Comparison of ENCODE assay signal across 23 cellular contexts in the genomic region with DNA sequence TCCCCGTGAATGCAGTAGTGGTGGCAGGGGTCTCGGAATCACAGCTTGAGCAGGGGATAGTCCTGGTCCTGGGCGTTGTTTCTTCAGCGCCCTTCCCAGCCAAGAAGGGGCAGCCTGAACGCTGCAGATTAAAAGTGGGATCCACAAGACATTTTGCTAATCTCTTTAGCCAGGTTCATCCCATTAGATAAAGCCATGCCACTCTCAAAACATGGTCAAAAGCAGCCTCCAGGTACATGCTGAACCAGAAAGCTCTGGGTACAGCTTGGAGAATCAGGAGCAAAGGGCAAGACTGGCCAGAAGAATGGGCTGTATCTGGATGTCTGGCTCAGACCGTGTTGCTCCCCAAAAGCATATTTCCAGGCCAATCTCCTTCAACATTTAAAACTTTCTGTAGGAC. TPM values are rescaled to one million over a fixed set of nuclear protein-coding genes. Genes with fewer than 3 reads are reported as not detected.
"Had no signal": no experiment of that assay in that cellular context is flagged by ENCODE, and none has a peak within 500 bp of the region (broad histone marks: within the 10 kb centered on the region; RNA-seq: fewer than 3 reads in every experiment).

PRPH2 (minus strand) TSS at position 101 of the 400 bp plus-strand sequence. CDS start 263 bp downstream, outside the sequence.

- H3K9me3 Mint-ChIP-seq: immature natural killer cell; mesothelial cell of epicardium; naive B cell; natural killer cell treated with Interleukin-12 subunit alpha and Interleukin-12 subunit beta and Interleukin-15 and Interleukin-18, amount 100 ng/mL, for 72 hours; stimulated activated memory B cell treated with anti-CD40 and anti-IgM and Interleukin-4, amounts not matched to agents 10 μg/mL and 1 μg/mL and 100 μg/mL, for 72 hours; stimulated activated naive CD8-positive, alpha-beta T cell treated with anti-CD3 and anti-CD28 coated beads, Interleukin-15, amount 100 ng/mL, for 72 hours; type B pancreatic cell had no signal

- DNase-seq: hippocampal formation; immature natural killer cell; kidney; left ventricle myocardium inferior; mesendoderm; naive B cell; occipital lobe; right lobe of liver; stimulated activated CD4-positive, alpha-beta T cell treated with anti-CD3 and anti-CD28 coated beads, Interleukin-1b, Interleukin-23, amount 100 ng/mL, for 48 hours; stimulated activated CD4-positive, alpha-beta T cell treated with anti-CD3 and anti-CD28 coated beads, Interleukin-2, amount 100 ng/mL, for 48 hours; stimulated activated CD4-positive, alpha-beta T cell treated with anti-CD3 and anti-CD28 coated beads, Interleukin-4, amount 100 ng/mL, for 4 hours; stimulated activated CD8-positive, alpha-beta memory T cell treated with anti-CD3 and anti-CD28 coated beads, Interleukin-4, amount 100 ng/mL, for 48 hours; stimulated activated naive CD4-positive, alpha-beta T cell treated with Interleukin-2 at 50 U/mL for 16 hours; stimulated activated naive CD8-positive, alpha-beta T cell treated with anti-CD3 and anti-CD28 coated beads, Interleukin-15, amount 100 ng/mL, for 72 hours; substantia nigra; uterus had no signal

- H3K4me1 Mint-ChIP-seq: mesothelial cell of epicardium had no signal

- H3K36me3 Mint-ChIP-seq: mesothelial cell of epicardium; naive B cell; natural killer cell treated with Interleukin-12 subunit alpha and Interleukin-12 subunit beta and Interleukin-15 and Interleukin-18, amount 100 ng/mL, for 72 hours; stimulated activated memory B cell treated with anti-CD40 and anti-IgM and Interleukin-4, amounts not matched to agents 10 μg/mL and 1 μg/mL and 100 μg/mL, for 72 hours; type B pancreatic cell had no signal

- H3K4me3 Mint-ChIP-seq: immature natural killer cell; mesothelial cell of epicardium; natural killer cell treated with Interleukin-12 subunit alpha and Interleukin-12 subunit beta and Interleukin-15 and Interleukin-18, amount 100 ng/mL, for 72 hours; stimulated activated memory B cell treated with anti-CD40 and anti-IgM and Interleukin-4, amounts not matched to agents 10 μg/mL and 1 μg/mL and 100 μg/mL, for 72 hours; stimulated activated naive CD8-positive, alpha-beta T cell treated with anti-CD3 and anti-CD28 coated beads, Interleukin-15, amount 100 ng/mL, for 72 hours; type B pancreatic cell had no signal

- H3K27me3 Mint-ChIP-seq: stimulated activated memory B cell treated with anti-CD40 and anti-IgM and Interleukin-4, amounts not matched to agents 10 μg/mL and 1 μg/mL and 100 μg/mL, for 72 hours; stimulated activated naive CD8-positive, alpha-beta T cell treated with anti-CD3 and anti-CD28 coated beads, Interleukin-15, amount 100 ng/mL, for 72 hours had no signal

- H3K27ac Mint-ChIP-seq: immature natural killer cell; mesothelial cell of epicardium; natural killer cell treated with Interleukin-12 subunit alpha and Interleukin-12 subunit beta and Interleukin-15 and Interleukin-18, amount 100 ng/mL, for 72 hours; stimulated activated memory B cell treated with anti-CD40 and anti-IgM and Interleukin-4, amounts not matched to agents 10 μg/mL and 1 μg/mL and 100 μg/mL, for 72 hours; type B pancreatic cell had no signal

- ATAC-seq: natural killer cell treated with Interleukin-12 subunit alpha and Interleukin-12 subunit beta and Interleukin-15 and Interleukin-18, amount 100 ng/mL, for 72 hours; right lobe of liver; stimulated activated memory B cell treated with anti-CD40 and anti-IgM and Interleukin-4, amounts not matched to agents 10 μg/mL and 1 μg/mL and 100 μg/mL, for 72 hours; stimulated activated naive CD8-positive, alpha-beta T cell treated with anti-CD3 and anti-CD28 coated beads, Interleukin-15, amount 100 ng/mL, for 72 hours had no signal

RNA-seq across cellular contexts. Expression of gene PRPH2, which starts in this region (rescaled TPM):
- total RNA-seq: mononuclear cell, osteocyte, smooth muscle cell had no signal
